ENCODE assay signal across 11 cellular contexts in the genomic region with DNA sequence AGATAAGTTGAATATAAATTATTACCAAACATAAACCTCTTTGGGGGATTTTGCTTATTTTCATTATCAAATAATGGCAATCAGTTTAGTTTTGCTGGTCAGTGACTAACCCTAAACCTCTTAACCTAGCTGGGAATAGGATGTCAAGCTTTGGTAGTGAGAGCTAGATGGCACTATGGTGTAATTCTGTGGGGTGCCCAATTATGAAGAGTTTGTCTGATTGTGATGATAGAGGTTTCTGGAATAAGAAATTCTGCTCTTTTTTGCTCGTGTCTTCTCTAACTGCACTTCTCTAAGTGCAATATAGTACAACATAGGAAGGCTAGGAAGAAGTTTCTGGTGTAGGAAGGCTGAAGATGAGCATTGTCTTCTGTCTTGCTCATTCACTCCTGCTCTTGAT. TPM values are rescaled to one million over a fixed set of nuclear protein-coding genes. Genes with fewer than 3 reads are reported as not detected.
DNase-seq lines count a peak whose midpoint lies in the region; TF ChIP-seq lines count a peak whose summit lies in the region.
"Had no signal": no experiment of that assay in that cellular context is flagged by ENCODE, and none has a peak within 500 bp of the region (broad histone marks: within the 10 kb centered on the region; RNA-seq: fewer than 3 reads in every experiment).

No MANE protein-coding gene starts in this region.

- TF ChIP-seq POLR2A in transverse colon (IDR thresholded peaks at IDR 0.05), result no peak

- TF ChIP-seq CTCF in astrocyte of the cerebellum (IDR thresholded peaks at IDR 0.05; ENCODE audit: low read depth, low read length, missing control alignments) (peak; percentile 6), transverse colon (IDR thresholded peaks at IDR 0.05) (peak in 1 of 5 experiments; percentile 24), CD14-positive monocyte (IDR thresholded peaks at IDR 0.05) (no peak), tibial artery (IDR thresholded peaks at IDR 0.05) (no peak)

- no peak for TF ChIP-seq EP300 in transverse colon (IDR thresholded peaks at IDR 0.05; ENCODE audit: low read depth)

- H3K27me3 ChIP-seq in transverse colon (no peaks in the 10 kb centered on the region), tibial artery (no peaks in the 10 kb centered on the region)

- 17 to 33% methylated on average over 1 of the region's 1 CpG for WGBS in transverse colon (ENCODE audit: low coverage in 1 of 2), 2 donors

- no peaks in the 10 kb centered on the region for H3K27me3 Mint-ChIP-seq in CD14-positive monocyte (ENCODE audit: low read depth in 3 of 3)

- peak overlapping the region in 1 of 7 donors; percentile 36 for H3K27ac Mint-ChIP-seq in CD14-positive monocyte
- H3K27ac Mint-ChIP-seq: activated naive CD8-positive, alpha-beta T cell treated with anti-CD3 and anti-CD28 coated beads, Interleukin-2, amount 10 ng/mL, durations not matched to agents 7 days and 5 days; T-helper 2 cell treated with Interferon-gamma antibody and Interleukin-4, amounts not matched to agents 5 μg/mL and 100 μg/mL, for 36 hours had no signal

- H3K4me1 ChIP-seq in transverse colon (peaks cover 0 to 15% (median 10%) of the 10 kb centered on the region in 4 donors), tibial artery (peaks cover 0 to 16% (median 0%) of the 10 kb centered on the region in 4 donors)

- peaks cover 0 to 1% (median 0%) of the 10 kb centered on the region in 7 donors for H3K9me3 Mint-ChIP-seq in CD14-positive monocyte
- H3K9me3 Mint-ChIP-seq: T-helper 2 cell treated with Interferon-gamma antibody and Interleukin-4, amounts not matched to agents 5 μg/mL and 100 μg/mL, for 36 hours had no signal

- H3K36me3 ChIP-seq in transverse colon (no peaks in the 10 kb centered on the region), tibial artery (no peaks in the 10 kb centered on the region)

- H3K27ac ChIP-seq in transverse colon (peak overlapping the region in 3 of 4 donors; percentile 31 to 34 (median 34)), tibial artery (peak overlapping the region in 1 of 2 donors; percentile 24)

- H3K9me3 ChIP-seq in transverse colon (no peaks in the 10 kb centered on the region), tibial artery (no peaks in the 10 kb centered on the region)

- no peaks in the 10 kb centered on the region for H3K36me3 Mint-ChIP-seq in CD14-positive monocyte
- H3K36me3 Mint-ChIP-seq: activated naive CD8-positive, alpha-beta T cell treated with anti-CD3 and anti-CD28 coated beads, Interleukin-2, amount 10 ng/mL, durations not matched to agents 7 days and 5 days had no signal

- intact Hi-C loops in transverse colon (cut with DNase I; ENCODE audit: low total_unique reads), result no loop called here
- intact Hi-C loops in CD14-positive monocyte (cut with micrococcal nuclease), result no loop called here
- intact Hi-C loops in tibial artery (cut with DNase I; ENCODE audit: low total_unique reads), result no loop called here

- no peak overlapping the region for H3K4me3 Mint-ChIP-seq in CD14-positive monocyte
- H3K4me3 Mint-ChIP-seq: activated naive CD8-positive, alpha-beta T cell treated with anti-CD3 and anti-CD28 coated beads, Interleukin-2, amount 10 ng/mL, durations not matched to agents 7 days and 5 days; T-helper 2 cell treated with Interferon-gamma antibody and Interleukin-4, amounts not matched to agents 5 μg/mL and 100 μg/mL, for 36 hours had no signal

- DNase-seq in NCI-H1694 treated with DMSO at 0.1 percent for 48 hours (lab: John Stamatoyannopoulos, UW) (peak; percentile 8), NCI-H1694 (lab: John Stamatoyannopoulos, UW) (no peak), astrocyte of the cerebellum (ENCODE audit: low read depth) (no peak), kidney tubule cell (ENCODE audit: low spot score) (peak; percentile 44), transverse colon (no peak), NCI-H446 treated with DMSO at 0.1 percent for 48 hours (lab: John Stamatoyannopoulos, UW) (no peak), CD14-positive monocyte (ENCODE audit: low spot score) (no peak), tibial artery (no peak)
- DNase-seq: activated naive CD8-positive, alpha-beta T cell treated with anti-CD3 and anti-CD28 coated beads, Interleukin-2, amount 10 ng/mL, durations not matched to agents 7 days and 5 days had no signal

- in situ Hi-C loops in astrocyte of the cerebellum (cut with HindIII; ENCODE audit: low sequenced_read_pairs), result loop anchor here (25.0 kb wide), 1 partner anchor 476 kb away; a partner anchor contains a TSS
- in situ Hi-C loops in transverse colon (cut with MboI; ENCODE audit: low pct_ligation_motif_present in 1 of 4, low pct_unique_long_range_greater_than_20kb in 1 of 4, low sequenced_read_pairs in 3 of 4), result no loop called here

- peaks cover 5% of the 10 kb centered on the region for H3K4me1 Mint-ChIP-seq in CD14-positive monocyte

- no peak overlapping the region for H3K4me3 ChIP-seq in astrocyte of the cerebellum (ENCODE audit: low read depth, low read length)
- H3K4me3 ChIP-seq in transverse colon, result no peak overlapping the region
- H3K4me3 ChIP-seq in tibial artery, result no peak overlapping the region

RNA-seq across cellular contexts. Expression of a gene that starts 59.8 kb away (rescaled TPM):
- under 1 TPM in 1 of 4 donors, not detected in 3; 0.32 TPM for total RNA-seq in transverse colon
- polyA plus RNA-seq in CD14-positive monocyte, result not detected
- polyA plus RNA-seq: AG04450 had no signal

Comparison
In these comparisons a context has a peak if more than half of its experiments do, and no peak if none do; other contexts are left out.
1. DNase-seq: peak in NCI-H1694 treated with DMSO at 0.1 percent for 48 hours (single experiment) and kidney tubule cell (single experiment); none in NCI-H1694 (single experiment), astrocyte of the cerebellum (single experiment), transverse colon (single experiment), NCI-H446 treated with DMSO at 0.1 percent for 48 hours (single experiment), CD14-positive monocyte (single experiment) and tibial artery (0 of 2).